ENCODE assay signal across 16 cellular contexts in the genomic region with DNA sequence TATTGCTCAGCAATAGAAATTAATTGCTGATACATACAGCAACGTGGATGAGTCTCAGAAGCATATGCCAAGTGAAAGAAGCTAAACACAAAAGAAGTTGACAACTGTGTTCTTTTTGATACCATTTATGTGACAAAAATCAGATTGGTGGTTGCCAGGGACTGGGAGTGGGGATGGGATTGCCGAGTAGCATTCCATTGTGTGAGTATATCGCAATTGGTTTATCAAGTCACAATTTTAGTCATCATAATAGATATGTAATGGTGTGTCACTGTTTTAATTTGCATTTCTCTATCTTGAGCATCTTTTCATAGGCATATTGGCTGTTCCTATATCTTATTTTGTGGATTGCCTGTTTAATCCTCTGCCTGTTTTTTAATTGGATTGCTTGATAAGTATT. TPM values are rescaled to one million over a fixed set of nuclear protein-coding genes. Genes with fewer than 3 reads are reported as not detected.
DNase-seq lines count a peak whose midpoint lies in the region; ATAC-seq and TF ChIP-seq lines count a peak whose summit lies in the region.
"Had no signal": no experiment of that assay in that cellular context is flagged by ENCODE, and none has a peak within 500 bp of the region (broad histone marks: within the 10 kb centered on the region; RNA-seq: fewer than 3 reads in every experiment).

No MANE protein-coding gene starts in this region.

- H3K9ac ChIP-seq in SK-N-SH (peak overlapping the region; percentile 15; the same call in 1 of the 2 replicates), SK-N-MC (ENCODE audit: insufficient read length) (peak overlapping the region; percentile 29)
- H3K9ac ChIP-seq: KMS-11 had no signal

- no peak for TF ChIP-seq POLR2A in vagina (IDR thresholded peaks at IDR 0.05)

- DNase-seq in SK-N-SH: no peak
- DNase-seq in SK-N-MC (ENCODE audit: low read depth, low spot score): no peak
- peak; percentile 20 to 46 for DNase-seq in foreskin fibroblast
- DNase-seq in vagina (ENCODE audit: extremely low spot score in 2 of 2): no peak
- no peak for DNase-seq in OCI-M2 (lab: John Stamatoyannopoulos, UW; ENCODE audit: unreplicated experiment)
- DNase-seq in kidney tubule cell (ENCODE audit: low spot score): no peak
- DNase-seq: Caco-2, NCI-H1417, NCI-H187 treated with DMSO at 0.1 percent for 48 hours, NCI-H345, NCI-H526, Right ventricle myocardium superior had no signal

- intact Hi-C loops in vagina (cut with DNase I): no loop called here

- H3K4me2 ChIP-seq in SK-N-SH: peak overlapping the region; percentile 21; the same call in 1 of the 2 replicates
- H3K4me2 ChIP-seq: KMS-11 had no signal

- H3K9me3 ChIP-seq in SK-N-SH (no peaks in the 10 kb centered on the region), SK-N-MC (ENCODE audit: low read depth, low read length) (no peaks in the 10 kb centered on the region), vagina (no peaks in the 10 kb centered on the region)
- H3K9me3 ChIP-seq: Caco-2 had no signal

- ATAC-seq in SK-N-SH treated with all-trans-retinoic acid at 6 μM for 48 hours: no peak; the same call in none of the 3 replicates
- no peak for ATAC-seq in GM21825 (IDR thresholded peaks at IDR 0.05; ENCODE audit: unreplicated experiment)

- H3K4me1 ChIP-seq in SK-N-SH (ENCODE audit: control insufficient read depth in 1 of 2, insufficient read depth in 2 of 2, low read depth in 1 of 2, low read length in 1 of 2): peaks cover 9 to 11% of the 10 kb centered on the region in 2 experiments; a peak in 3 of 4 replicates
- H3K4me1 ChIP-seq in vagina: peaks cover 10% of the 10 kb centered on the region
- H3K4me1 ChIP-seq: Caco-2 had no signal

- H3K79me2 ChIP-seq in SK-N-SH (ENCODE audit: insufficient read depth): no peaks in the 10 kb centered on the region

- 32% methylated on average over 3 of the region's 3 CpGs for WGBS in SK-N-SH (ENCODE audit: low lambda C conversion rate)

- CTCF ChIA-PET in SK-N-SH (lab: Yijun Ruan, JAX): interaction anchor here (0.5 to 1.1 kb wide), 2 partner anchors 39 to 113 kb away, joined by 3 read pairs; no protein-coding TSS in a partner anchor

- no peaks in the 10 kb centered on the region for H4K20me1 ChIP-seq in SK-N-SH (ENCODE audit: insufficient read depth)

- TF ChIP-seq EP300 in SK-N-SH (IDR thresholded peaks at IDR 0.05; ENCODE audit: borderline replicate concordance in 1 of 2, low read depth in 1 of 2, low read length in 1 of 2): no peak

- H3K9me2 ChIP-seq in SK-N-SH: no peaks in the 10 kb centered on the region

- H3K4me3 ChIP-seq in SK-N-SH (ENCODE audit: low read depth in 2 of 2, low read length in 1 of 2) (no peak overlapping the region; a peak in 1 of 4 replicates), SK-N-MC (peak overlapping the region; percentile 65), foreskin fibroblast (ENCODE audit: low read depth in 1 of 2, low read length in 2 of 2) (no peak overlapping the region), vagina (no peak overlapping the region)

- no peaks in the 10 kb centered on the region for H3K27me3 ChIP-seq in SK-N-SH (ENCODE audit: insufficient read depth)
- H3K27me3 ChIP-seq in vagina: no peaks in the 10 kb centered on the region

- no peak for TF ChIP-seq RAD21 in SK-N-SH (IDR thresholded peaks at IDR 0.05; ENCODE audit: low read length)

- H3K27ac ChIP-seq in SK-N-SH (ENCODE audit: low read depth in 2 of 2, low read length in 1 of 2): peak overlapping the region; percentile 64 to 73; a peak in 3 of 4 replicates
- peak overlapping the region; percentile 84 for H3K27ac ChIP-seq in SK-N-MC
- no peak overlapping the region for H3K27ac ChIP-seq in vagina
- H3K27ac ChIP-seq: 22Rv1, KMS-11 had no signal

- POLR2A ChIA-PET in SK-N-SH (lab: Yijun Ruan, JAX): no interaction called here

- peaks cover 14% of the 10 kb centered on the region for H3F3A ChIP-seq in SK-N-SH (replicated peaks; ENCODE audit: insufficient read depth)

- no peak overlapping the region for H2AFZ ChIP-seq in SK-N-SH (ENCODE audit: low read depth)

- peaks cover 52 to 59% of the 10 kb centered on the region in 2 experiments for H3K36me3 ChIP-seq in SK-N-SH (replicated peaks in 1 of 2; ENCODE audit: control insufficient read depth in 1 of 2, insufficient read depth in 2 of 2, low read length in 1 of 2)
- H3K36me3 ChIP-seq in SK-N-MC (ENCODE audit: insufficient read depth, low read length): peaks cover 14% of the 10 kb centered on the region; the same call in 1 of the 2 replicates
- peaks cover 0 to 42% of the 10 kb centered on the region in 2 donors for H3K36me3 ChIP-seq in vagina

- TF ChIP-seq CTCF in SK-N-SH (IDR thresholded peaks at IDR 0.05) (no peak), foreskin fibroblast (IDR thresholded peaks at IDR 0.05; ENCODE audit: low read depth, low read length) (no peak), vagina (IDR thresholded peaks at IDR 0.05) (no peak)

TF ChIP-seq in SK-N-SH, 30 proteins besides CTCF, POLR2A, EP300 and RAD21 (continues in another document):
- TF ChIP-seq ELF1 (IDR thresholded peaks at IDR 0.05): no peak
- TF ChIP-seq, protein P1, sequence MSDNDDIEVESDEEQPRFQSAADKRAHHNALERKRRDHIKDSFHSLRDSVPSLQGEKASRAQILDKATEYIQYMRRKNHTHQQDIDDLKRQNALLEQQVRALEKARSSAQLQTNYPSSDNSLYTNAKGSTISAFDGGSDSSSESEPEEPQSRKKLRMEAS (IDR thresholded peaks at IDR 0.05; ENCODE audit: low read depth): no peak
- TF ChIP-seq, protein P2, sequence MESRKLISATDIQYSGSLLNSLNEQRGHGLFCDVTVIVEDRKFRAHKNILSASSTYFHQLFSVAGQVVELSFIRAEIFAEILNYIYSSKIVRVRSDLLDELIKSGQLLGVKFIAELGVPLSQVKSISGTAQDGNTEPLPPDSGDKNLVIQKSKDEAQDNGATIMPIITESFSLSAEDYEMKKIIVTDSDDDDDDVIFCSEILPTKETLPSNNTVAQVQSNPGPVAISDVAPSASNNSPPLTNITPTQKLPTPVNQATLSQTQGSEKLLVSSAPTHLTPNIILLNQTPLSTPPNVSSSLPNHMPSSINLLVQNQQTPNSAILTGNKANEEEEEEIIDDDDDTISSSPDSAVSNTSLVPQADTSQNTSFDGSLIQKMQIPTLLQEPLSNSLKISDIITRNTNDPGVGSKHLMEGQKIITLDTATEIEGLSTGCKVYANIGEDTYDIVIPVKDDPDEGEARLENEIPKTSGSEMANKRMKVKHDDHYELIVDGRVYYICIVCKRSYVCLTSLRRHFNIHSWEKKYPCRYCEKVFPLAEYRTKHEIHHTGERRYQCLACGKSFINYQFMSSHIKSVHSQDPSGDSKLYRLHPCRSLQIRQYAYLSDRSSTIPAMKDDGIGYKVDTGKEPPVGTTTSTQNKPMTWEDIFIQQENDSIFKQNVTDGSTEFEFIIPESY (IDR thresholded peaks at IDR 0.05; ENCODE audit: borderline replicate concordance, low read depth): no peak
- TF ChIP-seq JUND (IDR thresholded peaks at IDR 0.05): no peak
- TF ChIP-seq, protein P3, sequence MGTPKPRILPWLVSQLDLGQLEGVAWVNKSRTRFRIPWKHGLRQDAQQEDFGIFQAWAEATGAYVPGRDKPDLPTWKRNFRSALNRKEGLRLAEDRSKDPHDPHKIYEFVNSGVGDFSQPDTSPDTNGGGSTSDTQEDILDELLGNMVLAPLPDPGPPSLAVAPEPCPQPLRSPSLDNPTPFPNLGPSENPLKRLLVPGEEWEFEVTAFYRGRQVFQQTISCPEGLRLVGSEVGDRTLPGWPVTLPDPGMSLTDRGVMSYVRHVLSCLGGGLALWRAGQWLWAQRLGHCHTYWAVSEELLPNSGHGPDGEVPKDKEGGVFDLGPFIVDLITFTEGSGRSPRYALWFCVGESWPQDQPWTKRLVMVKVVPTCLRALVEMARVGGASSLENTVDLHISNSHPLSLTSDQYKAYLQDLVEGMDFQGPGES (IDR thresholded peaks at IDR 0.05; ENCODE audit: low read depth, low read length): no peak

TF ChIP-seq in SK-N-SH treated with all-trans-retinoic acid at 6 μM for 48 hours, 23 proteins besides CTCF, POLR2A, EP300 and RAD21:
- no peak; the same call in 1 of the 2 replicates for TF ChIP-seq TCF4 (CRISPR knock-in tag; IDR thresholded peaks at IDR 0.05; ENCODE audit: borderline replicate concordance)
- no peak for TF ChIP-seq ZFP30 (CRISPR knock-in tag; IDR thresholded peaks at IDR 0.05)
- no peak for TF ChIP-seq ZC3H10 (CRISPR knock-in tag; IDR thresholded peaks at IDR 0.05)
- TF ChIP-seq, protein P4, sequence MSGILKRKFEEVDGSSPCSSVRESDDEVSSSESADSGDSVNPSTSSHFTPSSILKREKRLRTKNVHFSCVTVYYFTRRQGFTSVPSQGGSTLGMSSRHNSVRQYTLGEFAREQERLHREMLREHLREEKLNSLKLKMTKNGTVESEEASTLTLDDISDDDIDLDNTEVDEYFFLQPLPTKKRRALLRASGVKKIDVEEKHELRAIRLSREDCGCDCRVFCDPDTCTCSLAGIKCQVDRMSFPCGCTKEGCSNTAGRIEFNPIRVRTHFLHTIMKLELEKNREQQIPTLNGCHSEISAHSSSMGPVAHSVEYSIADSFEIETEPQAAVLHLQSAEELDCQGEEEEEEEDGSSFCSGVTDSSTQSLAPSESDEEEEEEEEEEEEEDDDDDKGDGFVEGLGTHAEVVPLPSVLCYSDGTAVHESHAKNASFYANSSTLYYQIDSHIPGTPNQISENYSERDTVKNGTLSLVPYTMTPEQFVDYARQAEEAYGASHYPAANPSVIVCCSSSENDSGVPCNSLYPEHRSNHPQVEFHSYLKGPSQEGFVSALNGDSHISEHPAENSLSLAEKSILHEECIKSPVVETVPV (CRISPR knock-in tag; IDR thresholded peaks at IDR 0.05): no peak

RNA-seq across cellular contexts. Expression of a gene that starts 20.9 kb away (rescaled TPM):
- 27.0 and 33.6 TPM in 2 replicates for polyA plus RNA-seq in SK-N-SH (2012; rRNA removed)
- 36.9 and 37.8 TPM in 2 replicates for polyA plus RNA-seq in SK-N-SH (2012; cell fraction: cytosol; rRNA removed)
- polyA plus RNA-seq in SK-N-SH (2012; cell fraction: nucleus; rRNA removed): 22.3 and 42.9 TPM in 2 replicates
- total RNA-seq in vagina: 9.6 TPM

RNA-seq across cellular contexts. Expression of a gene that starts 21.2 kb away (rescaled TPM):
- polyA plus RNA-seq in SK-N-SH (2012; rRNA removed): 10.4 and 14.6 TPM in 2 replicates
- 15.7 and 16.1 TPM in 2 replicates for polyA plus RNA-seq in SK-N-SH (2012; cell fraction: cytosol; rRNA removed)
- polyA plus RNA-seq in SK-N-SH (2012; cell fraction: nucleus; rRNA removed): 7.5 and 14.7 TPM in 2 replicates
- total RNA-seq in vagina: 25.8 TPM

Comparison
In these comparisons a context has a peak if more than half of its experiments do, and no peak if none do; other contexts are left out.
1. DNase-seq: peak in foreskin fibroblast (2 of 2); none in SK-N-SH (single experiment), SK-N-MC (single experiment), vagina (0 of 2), OCI-M2 (single experiment) and kidney tubule cell (single experiment).